17 cellular contexts compared by ENCODE assay signal in the genomic region with DNA sequence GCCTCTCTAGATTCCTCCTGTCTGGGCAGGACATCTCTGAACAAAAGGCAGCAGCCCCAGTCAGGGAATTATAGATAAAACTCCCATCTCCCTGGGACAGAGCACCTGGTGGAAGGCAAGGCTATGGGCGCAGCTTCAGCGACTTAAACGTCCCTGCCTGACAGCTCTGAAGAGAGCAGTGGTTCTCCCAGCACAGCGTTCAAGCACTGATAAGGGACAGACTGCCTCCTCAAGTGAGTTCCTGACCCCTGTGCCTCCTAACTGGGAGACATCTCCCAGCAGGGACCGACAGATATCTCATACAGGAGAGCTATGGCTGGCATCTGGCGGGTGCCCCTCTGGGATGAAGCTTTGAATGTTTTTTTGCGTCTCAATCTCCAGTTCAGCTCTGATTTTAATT.
DNase-seq lines count a peak whose midpoint lies in the region.
"Had no signal": no experiment of that assay in that cellular context is flagged by ENCODE, and none has a peak within 500 bp of the region (broad histone marks: within the 10 kb centered on the region; RNA-seq: fewer than 3 reads in every experiment).

No MANE protein-coding gene starts in this region.

- no peak overlapping the region for H3K4me2 ChIP-seq in mesendoderm (ENCODE audit: low read length)
- H3K4me2 ChIP-seq: BLaER1 had no signal

- no peak overlapping the region for H3K56ac ChIP-seq in mesendoderm (ENCODE audit: low read length)

- H3K23ac ChIP-seq in mesendoderm (ENCODE audit: low read length), result no peak overlapping the region

- DNase-seq in NCI-H2171 treated with DMSO at 0.1 percent for 48 hours (lab: John Stamatoyannopoulos, UW), result peak; percentile 15
- DNase-seq in NCI-H2171 (lab: John Stamatoyannopoulos, UW), result no peak
- DNase-seq in SK-MEL-5 (ENCODE audit: low read depth, low spot score), result peak; percentile 0
- peak; percentile 35 for DNase-seq in mesendoderm
- no peak for DNase-seq in NCI-H748 (lab: John Stamatoyannopoulos, UW; ENCODE audit: unreplicated experiment)
- DNase-seq in activated CD4-positive, CD25-positive, alpha-beta regulatory T cell treated with anti-CD3 and anti-CD28 coated beads, Interleukin-2, amount 50 U/mL, for 72 hours, result no peak
- DNase-seq: CD4-positive, CD25-positive, alpha-beta regulatory T cell; CD8-positive, alpha-beta T cell; DMS153; DND-41; GM23248; H7; HCEC 1CT had no signal

- H3K27me3 ChIP-seq in mesendoderm (ENCODE audit: insufficient read depth, low read length, poor library complexity), result no peaks in the 10 kb centered on the region
- H3K27me3 ChIP-seq: BLaER1 had no signal

- no peak overlapping the region for H2BK15ac ChIP-seq in mesendoderm (replicated peaks; ENCODE audit: low read depth)

- no peak overlapping the region for H2BK5ac ChIP-seq in mesendoderm (ENCODE audit: low read length)

- H3K4me1 ChIP-seq in mesendoderm (ENCODE audit: control insufficient read depth, low read depth, low read length), result no peaks in the 10 kb centered on the region
- H3K4me1 ChIP-seq: BLaER1, Caco-2 had no signal

- no peak overlapping the region for H2AK5ac ChIP-seq in mesendoderm (ENCODE audit: low read length)

- no peak overlapping the region for H2BK120ac ChIP-seq in mesendoderm (ENCODE audit: low read depth, low read length)

- no peak overlapping the region for H3K18ac ChIP-seq in mesendoderm (ENCODE audit: low read length)

- no peak overlapping the region for H4K8ac ChIP-seq in mesendoderm (ENCODE audit: low read depth, low read length)

- no peak overlapping the region for H3K4ac ChIP-seq in mesendoderm (ENCODE audit: low read depth, low read length)

- WGBS in mesendoderm (ENCODE audit: extremely low coverage, insufficient coverage, low lambda C conversion rate), result no CpG with 5 or more reads among the region's 7 CpGs

- in situ Hi-C loops in SK-MEL-5 (cut with HindIII; ENCODE audit: low pct_unique_long_range_greater_than_20kb, low sequenced_read_pairs), result no loop called here

- no peak overlapping the region for H3K27ac ChIP-seq in mesendoderm (ENCODE audit: low read depth, low read length)
- H3K27ac ChIP-seq: 22Rv1, BLaER1, C4-2B, GM23248 had no signal

- no peak overlapping the region for H3K9ac ChIP-seq in mesendoderm (ENCODE audit: low read length)
- H3K9ac ChIP-seq: BLaER1, GM23248 had no signal

- no peak overlapping the region for H3K4me3 ChIP-seq in mesendoderm (ENCODE audit: low read length)
- H3K4me3 ChIP-seq: BLaER1, GM23248 had no signal

- no peak overlapping the region for H4K5ac ChIP-seq in mesendoderm (ENCODE audit: low read length)

- H3K79me2 ChIP-seq in mesendoderm (ENCODE audit: control insufficient read depth, insufficient read depth, low read length), result no peaks in the 10 kb centered on the region

- no peaks in the 10 kb centered on the region for H3K79me1 ChIP-seq in mesendoderm (ENCODE audit: low read length)

- no peaks in the 10 kb centered on the region for H3K36me3 ChIP-seq in mesendoderm (ENCODE audit: control insufficient read depth, insufficient read depth, low read length)
- H3K36me3 ChIP-seq: BLaER1 had no signal

Comparison
In these comparisons a context has a peak if more than half of its experiments do, and no peak if none do; other contexts are left out.
1. DNase-seq: peak in NCI-H2171 treated with DMSO at 0.1 percent for 48 hours (single experiment), SK-MEL-5 (single experiment) and mesendoderm (single experiment); none in NCI-H2171 (single experiment), NCI-H748 (single experiment) and activated CD4-positive, CD25-positive, alpha-beta regulatory T cell treated with anti-CD3 and anti-CD28 coated beads, Interleukin-2, amount 50 U/mL, for 72 hours (single experiment).